18 cellular contexts compared by ENCODE assay signal in the genomic region with DNA sequence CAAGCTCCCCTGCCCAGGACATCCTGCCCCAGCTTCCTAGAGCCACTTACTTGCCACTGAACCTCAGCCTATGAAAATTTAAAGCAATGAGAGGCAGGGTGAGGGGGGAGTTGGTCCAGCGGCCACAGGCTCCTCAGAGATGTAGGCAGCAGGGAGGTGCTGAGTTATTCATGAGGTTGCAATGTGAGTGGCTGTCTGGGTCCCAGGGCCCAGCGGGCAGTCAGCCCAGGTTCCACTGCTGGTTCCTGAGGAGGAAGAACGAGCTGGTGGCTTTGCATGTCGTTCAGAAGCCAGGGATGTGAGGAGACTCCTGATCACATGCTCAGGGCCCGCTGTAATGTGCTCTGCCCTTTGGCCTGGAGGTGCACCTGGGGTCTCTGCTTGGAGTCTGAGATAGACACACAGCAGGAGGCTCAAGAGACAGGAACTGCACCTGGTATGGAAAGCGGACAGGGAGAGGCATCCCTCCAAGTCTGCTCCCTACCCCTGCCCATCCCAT. TPM values are rescaled to one million over a fixed set of nuclear protein-coding genes. Genes with fewer than 3 reads are reported as not detected.
A peak's percentile ranks its signal among the peaks of the same experiment; 100 is the strongest.
DNase-seq lines count a peak whose midpoint lies in the region; ATAC-seq and TF ChIP-seq lines count a peak whose summit lies in the region.
"Had no signal": no experiment of that assay in that cellular context is flagged by ENCODE, and none has a peak within 500 bp of the region (broad histone marks: within the 10 kb centered on the region; RNA-seq: fewer than 3 reads in every experiment).

Gene KNCN (minus strand): TSS at position 51 of the 499 bp plus-strand sequence. CDS start 432 bp downstream, outside the sequence.

- H3K4me3 Mint-ChIP-seq in activated naive CD8-positive, alpha-beta T cell treated with anti-CD3 and anti-CD28 coated beads, Interleukin-2, amount 10 ng/mL, durations not matched to agents 7 days and 5 days: no peak within 1 kb of the TSS
- no peak within 1 kb of the TSS for H3K4me3 Mint-ChIP-seq in activated naive CD8-positive, alpha-beta T cell treated with anti-CD3 and anti-CD28 coated beads, Interleukin-2, amount 50 U/mL, for 24 hours
- peak within 1 kb of the TSS in 2 of 5 experiments; percentile 19 to 20 for H3K4me3 Mint-ChIP-seq in brain
- peak within 1 kb of the TSS in 1 of 10 donors; percentile 19 for H3K4me3 Mint-ChIP-seq in naive thymus-derived CD8-positive, alpha-beta T cell
- H3K4me3 Mint-ChIP-seq in Caco-2 (ENCODE audit: unreplicated experiment): no peak within 1 kb of the TSS
- H3K4me3 Mint-ChIP-seq in endodermal cell: no peak within 1 kb of the TSS

- no peaks in the 10 kb centered on the region for H3K27me3 ChIP-seq in Caco-2 (replicated peaks; ENCODE audit: control insufficient read depth, insufficient read depth, low read length)
- peaks cover 8% of the 10 kb centered on the region for H3K27me3 ChIP-seq in endodermal cell (ENCODE audit: control insufficient read depth, insufficient read depth, low read length, poor library complexity, severe bottlenecking)
- H3K27me3 ChIP-seq: BLaER1 treated with 17β-estradiol and CSF1 and Interleukin-3, amounts not matched to agents 10 nM and 100 nM had no signal

- H3K27ac ChIP-seq in endodermal cell (ENCODE audit: low read depth, low read length): no peak within 1 kb of the TSS
- H3K27ac ChIP-seq: A549 had no signal

- peaks cover 4% of the 10 kb centered on the region for H3K27me3 Mint-ChIP-seq in activated naive CD8-positive, alpha-beta T cell treated with anti-CD3 and anti-CD28 coated beads, Interleukin-2, amount 10 ng/mL, durations not matched to agents 7 days and 5 days
- peaks cover 8% of the 10 kb centered on the region for H3K27me3 Mint-ChIP-seq in activated naive CD8-positive, alpha-beta T cell treated with anti-CD3 and anti-CD28 coated beads, Interleukin-2, amount 50 U/mL, for 24 hours
- H3K27me3 Mint-ChIP-seq in brain: peaks cover 17% of the 10 kb centered on the region
- peaks cover 4 to 27% (median 11%) of the 10 kb centered on the region in 5 donors for H3K27me3 Mint-ChIP-seq in naive thymus-derived CD8-positive, alpha-beta T cell
- H3K27me3 Mint-ChIP-seq in Caco-2 (ENCODE audit: insufficient read depth, unreplicated experiment): peaks cover under 1% of the 10 kb centered on the region
- H3K27me3 Mint-ChIP-seq in endodermal cell (ENCODE audit: insufficient read depth): peaks cover 48% of the 10 kb centered on the region

- BruUV-seq in Caco-2 (replicated peaks; lab: Mats Ljungman, UMichigan): no TSS peak

- WGBS in endodermal cell (ENCODE audit: insufficient coverage in 1 of 2, insufficient read length in 1 of 2), 2 experiments: 80 to 85% methylated on average over 3 to 6 of the region's 6 CpGs

- H3K36me3 ChIP-seq in Caco-2 (ENCODE audit: control insufficient read depth, insufficient read depth, low read length) (no peaks in the 10 kb centered on the region), endodermal cell (ENCODE audit: control insufficient read depth, insufficient read depth, low read length) (no peaks in the 10 kb centered on the region)
- H3K36me3 ChIP-seq: BLaER1 treated with 17β-estradiol and CSF1 and Interleukin-3, amounts not matched to agents 10 nM and 100 nM; HAP-1 had no signal

- no peaks in the 10 kb centered on the region for H3K4me1 ChIP-seq in Caco-2
- no peaks in the 10 kb centered on the region for H3K4me1 ChIP-seq in endodermal cell (ENCODE audit: control insufficient read depth, insufficient read depth, low read length)
- H3K4me1 ChIP-seq: A549, HAP-1 had no signal

- POLR2A ChIA-PET in activated naive CD8-positive, alpha-beta T cell treated with anti-CD3 and anti-CD28 coated beads, Interleukin-2, amount 10 ng/mL, durations not matched to agents 7 days and 5 days (lab: Charles Lee): interaction anchor here (1.4 to 4.4 kb wide), 2 partner anchors 52 to 116 kb away, joined by 3 to 22 read pairs; partner anchors contain the start of gene MKNK1
- POLR2A ChIA-PET in naive thymus-derived CD8-positive, alpha-beta T cell (lab: Charles Lee): no interaction called here
- POLR2A ChIA-PET in Caco-2 (lab: Charles Lee): no interaction called here

- no peak for ATAC-seq in activated naive CD8-positive, alpha-beta T cell treated with anti-CD3 and anti-CD28 coated beads, Interleukin-2, amount 10 ng/mL, durations not matched to agents 7 days and 5 days (ENCODE audit: low read depth)
- ATAC-seq in activated naive CD8-positive, alpha-beta T cell treated with anti-CD3 and anti-CD28 coated beads, Interleukin-2, amount 50 U/mL, for 24 hours: no peak
- no peak for ATAC-seq in naive thymus-derived CD8-positive, alpha-beta T cell
- no peak for ATAC-seq in GM19463 (IDR thresholded peaks at IDR 0.05; ENCODE audit: unreplicated experiment)
- ATAC-seq: A549 had no signal

- H3K36me3 Mint-ChIP-seq in activated naive CD8-positive, alpha-beta T cell treated with anti-CD3 and anti-CD28 coated beads, Interleukin-2, amount 10 ng/mL, durations not matched to agents 7 days and 5 days: no peaks in the 10 kb centered on the region
- no peaks in the 10 kb centered on the region for H3K36me3 Mint-ChIP-seq in activated naive CD8-positive, alpha-beta T cell treated with anti-CD3 and anti-CD28 coated beads, Interleukin-2, amount 50 U/mL, for 24 hours (ENCODE audit: low read depth)
- H3K36me3 Mint-ChIP-seq in brain (no peaks in the 10 kb centered on the region), Caco-2 (ENCODE audit: insufficient read depth, unreplicated experiment) (no peaks in the 10 kb centered on the region), endodermal cell (ENCODE audit: low read depth) (no peaks in the 10 kb centered on the region)
- H3K36me3 Mint-ChIP-seq in naive thymus-derived CD8-positive, alpha-beta T cell: no peaks in the 10 kb centered on the region

- H3K9me3 Mint-ChIP-seq in activated naive CD8-positive, alpha-beta T cell treated with anti-CD3 and anti-CD28 coated beads, Interleukin-2, amount 10 ng/mL, durations not matched to agents 7 days and 5 days: no peaks in the 10 kb centered on the region
- no peaks in the 10 kb centered on the region for H3K9me3 Mint-ChIP-seq in activated naive CD8-positive, alpha-beta T cell treated with anti-CD3 and anti-CD28 coated beads, Interleukin-2, amount 50 U/mL, for 24 hours
- no peaks in the 10 kb centered on the region for H3K9me3 Mint-ChIP-seq in brain
- no peaks in the 10 kb centered on the region for H3K9me3 Mint-ChIP-seq in naive thymus-derived CD8-positive, alpha-beta T cell
- H3K9me3 Mint-ChIP-seq in Caco-2 (ENCODE audit: unreplicated experiment): no peaks in the 10 kb centered on the region
- H3K9me3 Mint-ChIP-seq in endodermal cell: no peaks in the 10 kb centered on the region

- DNase-seq in activated naive CD8-positive, alpha-beta T cell treated with anti-CD3 and anti-CD28 coated beads, Interleukin-2, amount 10 ng/mL, durations not matched to agents 7 days and 5 days: no peak
- no peak for DNase-seq in activated naive CD8-positive, alpha-beta T cell treated with anti-CD3 and anti-CD28 coated beads, Interleukin-2, amount 50 U/mL, for 24 hours
- DNase-seq in naive thymus-derived CD8-positive, alpha-beta T cell: no peak
- DNase-seq in Caco-2 (no peak), endodermal cell (no peak), SK-N-DZ (ENCODE audit: low spot score) (no peak)
- DNase-seq: NCI-H1105, NCI-H187 treated with DMSO at 0.1 percent for 48 hours, NCI-H2171 treated with DMSO at 0.1 percent for 48 hours, RPMI8226 had no signal

- H3K4me3 ChIP-seq in Caco-2 (ENCODE audit: low read depth, low read length) (no peak within 1 kb of the TSS), endodermal cell (ENCODE audit: low read length) (no peak within 1 kb of the TSS)
- H3K4me3 ChIP-seq: A549; BLaER1 treated with 17β-estradiol and CSF1 and Interleukin-3, amounts not matched to agents 10 nM and 100 nM; HAP-1 had no signal

- peaks cover 14% of the 10 kb centered on the region for H3K4me1 Mint-ChIP-seq in activated naive CD8-positive, alpha-beta T cell treated with anti-CD3 and anti-CD28 coated beads, Interleukin-2, amount 10 ng/mL, durations not matched to agents 7 days and 5 days
- H3K4me1 Mint-ChIP-seq in activated naive CD8-positive, alpha-beta T cell treated with anti-CD3 and anti-CD28 coated beads, Interleukin-2, amount 50 U/mL, for 24 hours: peaks cover 10% of the 10 kb centered on the region
- H3K4me1 Mint-ChIP-seq in brain: peaks cover 70% of the 10 kb centered on the region
- H3K4me1 Mint-ChIP-seq in naive thymus-derived CD8-positive, alpha-beta T cell: peaks cover 9 to 18% (median 12%) of the 10 kb centered on the region in 4 donors
- H3K4me1 Mint-ChIP-seq in Caco-2 (ENCODE audit: low read depth, unreplicated experiment): no peaks in the 10 kb centered on the region
- no peaks in the 10 kb centered on the region for H3K4me1 Mint-ChIP-seq in endodermal cell

- CTCF ChIA-PET in Caco-2 (lab: Charles Lee): no interaction called here

- H3K27ac Mint-ChIP-seq in activated naive CD8-positive, alpha-beta T cell treated with anti-CD3 and anti-CD28 coated beads, Interleukin-2, amount 10 ng/mL, durations not matched to agents 7 days and 5 days: peak within 1 kb of the TSS; percentile 68
- H3K27ac Mint-ChIP-seq in activated naive CD8-positive, alpha-beta T cell treated with anti-CD3 and anti-CD28 coated beads, Interleukin-2, amount 50 U/mL, for 24 hours: no peak within 1 kb of the TSS
- peak within 1 kb of the TSS in 3 of 5 experiments; percentile 96 to 99 (median 98) for H3K27ac Mint-ChIP-seq in brain
- H3K27ac Mint-ChIP-seq in naive thymus-derived CD8-positive, alpha-beta T cell: peak within 1 kb of the TSS in 6 of 10 donors; percentile 47 to 81 (median 73)
- no peak within 1 kb of the TSS for H3K27ac Mint-ChIP-seq in Caco-2 (ENCODE audit: unreplicated experiment)
- no peak within 1 kb of the TSS for H3K27ac Mint-ChIP-seq in endodermal cell

- no peaks in the 10 kb centered on the region for H3K9me3 ChIP-seq in Caco-2
- H3K9me3 ChIP-seq in endodermal cell (ENCODE audit: control insufficient read depth, low read length): no peaks in the 10 kb centered on the region
- H3K9me3 ChIP-seq: A549; BLaER1 treated with 17β-estradiol and CSF1 and Interleukin-3, amounts not matched to agents 10 nM and 100 nM; HAP-1 had no signal

- no peak within 1 kb of the TSS for H3K9ac ChIP-seq in endodermal cell (ENCODE audit: extremely low read depth, low read length, poor library complexity, severe bottlenecking)
- H3K9ac ChIP-seq: BLaER1 treated with 17β-estradiol and CSF1 and Interleukin-3, amounts not matched to agents 10 nM and 100 nM had no signal

- no peak for TF ChIP-seq CTCF in brain (conservative IDR thresholded peaks at IDR 0.05)
- TF ChIP-seq CTCF in Caco-2 (IDR thresholded peaks at IDR 0.05; ENCODE audit: insufficient read depth in 1 of 2, low read depth in 1 of 2, low read length in 1 of 2, severe bottlenecking in 1 of 2, unreplicated experiment in 1 of 2): no peak
- TF ChIP-seq CTCF in endodermal cell (conservative IDR thresholded peaks at IDR 0.05): no peak

- intact Hi-C loops in Caco-2 (cut with micrococcal nuclease; ENCODE audit: unreplicated experiment): no loop called here

RNA-seq across cellular contexts. Expression of gene KNCN, which starts in this region (rescaled TPM):
- total RNA-seq in activated naive CD8-positive, alpha-beta T cell treated with anti-CD3 and anti-CD28 coated beads, Interleukin-2, amount 10 ng/mL, durations not matched to agents 7 days and 5 days: not detected
- polyA plus RNA-seq in brain (ENCODE audit: insufficient read depth, low read depth, low replicate concordance): 0.54 TPM
- total RNA-seq in naive thymus-derived CD8-positive, alpha-beta T cell: not detected
- not detected for polyA plus RNA-seq in naive thymus-derived CD8-positive, alpha-beta T cell
- total RNA-seq in Caco-2 (2022) (not detected in 2 replicates), endodermal cell (not detected)
- 0.18 TPM for polyA plus RNA-seq in endodermal cell (2013, experiment 1 of 2)
- polyA plus RNA-seq in endodermal cell (2013, experiment 2 of 2): not detected
- polyA plus RNA-seq in SK-N-DZ (2014; cell fraction: cytosol; rRNA removed): not detected in 2 replicates
- not detected in 2 replicates for polyA plus RNA-seq in SK-N-DZ (2014; cell fraction: nucleus; rRNA removed)
- total RNA-seq: Daoy, LHCN-M2, NCI-H460 had no signal
- polyA plus RNA-seq: A549 had no signal

Comparison
In these comparisons a context has a peak if more than half of its experiments do, and no peak if none do; other contexts are left out.
1. H3K27ac Mint-ChIP-seq: peak in activated naive CD8-positive, alpha-beta T cell treated with anti-CD3 and anti-CD28 coated beads, Interleukin-2, amount 10 ng/mL, durations not matched to agents 7 days and 5 days (single experiment), brain (3 of 5) and naive thymus-derived CD8-positive, alpha-beta T cell (6 of 10); none in activated naive CD8-positive, alpha-beta T cell treated with anti-CD3 and anti-CD28 coated beads, Interleukin-2, amount 50 U/mL, for 24 hours (single experiment), Caco-2 (single experiment) and endodermal cell (single experiment).